In the genomic region with DNA sequence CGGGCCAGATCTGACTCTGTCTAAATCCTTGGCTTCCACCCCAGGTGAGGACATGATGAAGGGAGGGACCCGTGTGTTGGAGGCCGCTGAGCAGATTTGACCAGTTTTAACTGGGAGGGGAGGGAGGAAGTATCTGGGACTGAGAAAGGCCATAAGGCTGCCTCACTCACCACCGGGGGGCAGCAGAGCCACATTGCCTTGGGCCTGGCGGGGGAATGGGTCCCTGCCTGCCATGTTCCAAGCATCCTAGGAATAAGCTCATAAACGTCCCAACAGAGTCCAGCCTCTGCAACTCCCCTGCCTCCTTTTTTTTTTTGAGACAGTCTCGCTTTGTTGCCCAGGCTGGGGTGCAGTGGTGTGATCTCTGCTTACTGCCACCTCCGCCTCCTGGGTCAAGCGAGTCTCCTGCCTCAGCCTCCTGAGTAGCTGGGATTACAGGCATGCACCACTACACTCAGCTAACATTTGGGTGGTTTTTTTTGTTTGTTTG, we compare ENCODE assay signal across 8 cellular contexts. TPM values are rescaled to one million over a fixed set of nuclear protein-coding genes. Genes with fewer than 3 reads are reported as not detected.
DNase-seq lines count a peak whose midpoint lies in the region; ATAC-seq and TF ChIP-seq lines count a peak whose summit lies in the region.

No MANE protein-coding gene starts in this region.

- 30 to 37% (median 32%) methylated on average over 8 to 9 of the region's 9 CpGs for WGBS in adrenal gland, 4 donors
- WGBS in heart left ventricle, 4 donors: 31 to 34% (median 32%) methylated on average over 9 of the region's 9 CpGs

- TF ChIP-seq POLR2A in adrenal gland (IDR thresholded peaks at IDR 0.05): no peak
- no peak for TF ChIP-seq POLR2A in heart left ventricle (IDR thresholded peaks at IDR 0.05)

- no peak overlapping the region for H3K27ac ChIP-seq in adrenal gland
- no peak overlapping the region for H3K27ac ChIP-seq in heart left ventricle

- ATAC-seq in heart left ventricle (peak; percentile 50 to 82 (median 65)), HG03439 (IDR thresholded peaks at IDR 0.05; ENCODE audit: unreplicated experiment) (no peak), GM18868 (IDR thresholded peaks at IDR 0.05; ENCODE audit: unreplicated experiment) (no peak)

- TF ChIP-seq CTCF in GM10266 (IDR thresholded peaks at IDR 0.05; ENCODE audit: control insufficient read depth, insufficient read depth, low read depth, missing control alignments): peak; percentile 87
- TF ChIP-seq CTCF in adrenal gland (IDR thresholded peaks at IDR 0.05): peak; percentile 85 to 94 (median 86)
- peak; percentile 83 to 92 (median 90) for TF ChIP-seq CTCF in heart left ventricle (IDR thresholded peaks at IDR 0.05)

- H3K4me1 ChIP-seq in adrenal gland (replicated peaks in 1 of 2) (peaks cover 13 to 20% of the 10 kb centered on the region in 2 donors), heart left ventricle (peaks cover 0 to 37% (median 14%) of the 10 kb centered on the region in 12 donors)

- no peak overlapping the region for H3K4me3 ChIP-seq in adrenal gland
- H3K4me3 ChIP-seq in heart left ventricle: no peak overlapping the region

- intact Hi-C loops in adrenal gland (cut with DNase I) (loop anchor here (5.0 kb wide), 2 partner anchors 54 to 139 kb away; no protein-coding TSS in a partner anchor), heart left ventricle (cut with DNase I) (loop anchor here (1.0 to 5.0 kb wide), 10 partner anchors 44 to 304 kb away; a partner anchor contains a TSS)

- H3K36me3 ChIP-seq in adrenal gland (replicated peaks in 1 of 2): no peaks in the 10 kb centered on the region
- H3K36me3 ChIP-seq in heart left ventricle: no peaks in the 10 kb centered on the region

- no peaks in the 10 kb centered on the region for H3K9me3 ChIP-seq in adrenal gland (replicated peaks in 1 of 3)
- H3K9me3 ChIP-seq in heart left ventricle: no peaks in the 10 kb centered on the region

- H3K27me3 ChIP-seq in adrenal gland (no peaks in the 10 kb centered on the region), heart left ventricle (peaks cover 0 to 4% (median 0%) of the 10 kb centered on the region in 9 donors)

- DNase-seq in GM10266 (ENCODE audit: extremely low spot score): peak; percentile 87
- DNase-seq in NCI-H1417 (lab: John Stamatoyannopoulos, UW): peak; percentile 63 to 83 (median 64)
- DNase-seq in T-helper 2 cell: peak; percentile 49 to 72 (median 67)
- DNase-seq in adrenal gland: peak; percentile 83 to 94 (median 90)
- DNase-seq in heart left ventricle: peak; percentile 79 to 91 (median 85)
- DNase-seq in renal cortical epithelial cell (ENCODE audit: low read depth): peak; percentile 56

RNA-seq across cellular contexts. Expression of a gene that starts 15.5 kb away (rescaled TPM):
- total RNA-seq in adrenal gland (10 to 100 TPM in 6 of 8 donors, 1 to 10 TPM in 2; 6.0 to 18.6 (median 12.5) TPM), heart left ventricle (1 to 10 TPM; 2.8 to 9.8 (median 5.2) TPM), renal cortical epithelial cell (0.35 and 5.7 TPM in 2 replicates)
- polyA plus RNA-seq in adrenal gland (10 to 100 TPM in 1 of 3 donors, 1 to 10 TPM in 2; 1.8 to 19.1 (median 7.1) TPM), heart left ventricle (1 to 10 TPM; 1.5 to 2.9 TPM)

RNA-seq across cellular contexts. Expression of a gene that starts 26.3 kb away (rescaled TPM):
- 1 to 10 TPM in 7 of 8 donors, not detected in 1; 1.4 to 7.4 (median 2.3) TPM for total RNA-seq in adrenal gland
- 1 to 10 TPM in 2 of 3 donors, under 1 TPM in 1; 0.84 to 1.8 (median 1.1) TPM for polyA plus RNA-seq in adrenal gland
- total RNA-seq in heart left ventricle: 1 to 10 TPM in 2 of 9 donors, under 1 TPM in 5, not detected in 2; 0.40 to 8.1 (median 0.66) TPM
- polyA plus RNA-seq in heart left ventricle: under 1 TPM; 0.19 to 0.35 TPM
- total RNA-seq in renal cortical epithelial cell: not detected in 2 replicates

RNA-seq across cellular contexts. Expression of a gene that starts 39.9 kb away (rescaled TPM):
- total RNA-seq in adrenal gland (100 to 1,000 TPM in 3 of 8 donors, 10 to 100 TPM in 5; 32.9 to 124 (median 80.4) TPM), heart left ventricle (10 to 100 TPM; 17.9 to 28.6 (median 24.6) TPM), renal cortical epithelial cell (15.8 and 56.9 TPM in 2 replicates)
- polyA plus RNA-seq in adrenal gland (10 to 100 TPM in 2 of 3 donors, 1 to 10 TPM in 1; 6.7 to 21.0 (median 10.8) TPM), heart left ventricle (1 to 10 TPM; 4.0 to 7.1 TPM)

Comparison
In these comparisons a context has a peak if more than half of its experiments do, and no peak if none do; other contexts are left out.
1. ATAC-seq: peak in heart left ventricle (4 of 4); none in HG03439 (single experiment) and GM18868 (single experiment).
2. Peak in every context shown above with its lines, with median percentiles within 50 percentile points of each other: DNase-seq and CTCF ChIP-seq.